In genomic region chr5:142820447-142820846, GRCh38 we compare ENCODE assay signal across 1 cellular context.
TF ChIP-seq lines count a peak whose summit lies in the region.

No MANE protein-coding gene starts in this region.

TF ChIP-seq in HepG2, 621 proteins besides CTCF, POLR2A, EP300 and RAD21 (continued from another document and continues in another):
- TF ChIP-seq ZNF44 (CRISPR knock-in tag; IDR thresholded peaks at IDR 0.05) (no peak), ZNF629 (CRISPR knock-in tag; conservative IDR thresholded peaks at IDR 0.05) (0 out of 2 replicates have a peak, but pooled peaks have one; percentile 15), ZNF746 (CRISPR knock-in tag; IDR thresholded peaks at IDR 0.05) (no peak), ZNF10 (CRISPR knock-in tag; IDR thresholded peaks at IDR 0.05; ENCODE audit: borderline replicate concordance, low read depth) (no peak), ZNF513 (CRISPR knock-in tag; conservative IDR thresholded peaks at IDR 0.05) (no peak), TEF (CRISPR knock-in tag; IDR thresholded peaks at IDR 0.05) (no peak), ZNF639 (CRISPR knock-in tag; conservative IDR thresholded peaks at IDR 0.05) (no peak), TBX2 (CRISPR knock-in tag; IDR thresholded peaks at IDR 0.05; ENCODE audit: borderline replicate concordance) (peak; percentile 25; the same call in 1 of the 2 replicates), FOSL1 (CRISPR knock-in tag; IDR thresholded peaks at IDR 0.05; ENCODE audit: borderline replicate concordance) (no peak), MIER2 (CRISPR knock-in tag; IDR thresholded peaks at IDR 0.05) (0 out of 2 replicates have a peak, but pooled peaks have one; percentile 27), TEAD3 (CRISPR knock-in tag; optimal IDR thresholded peaks at IDR 0.05; ENCODE audit: borderline replicate concordance) (peak; percentile 49), ELF3 (CRISPR knock-in tag; IDR thresholded peaks at IDR 0.05) (peak; percentile 48; the same call in 1 of the 2 replicates), ZNF691 (CRISPR knock-in tag; IDR thresholded peaks at IDR 0.05; ENCODE audit: borderline replicate concordance, low read depth) (no peak), SIX4 (CRISPR knock-in tag; IDR thresholded peaks at IDR 0.05) (no peak), GZF1 (CRISPR knock-in tag; IDR thresholded peaks at IDR 0.05) (no peak), FOXA1 (IDR thresholded peaks at IDR 0.05) (no peak), FOXA1 (CRISPR knock-in tag; IDR thresholded peaks at IDR 0.05) (peak; percentile 39; the same call in 1 of the 2 replicates), MYC (CRISPR knock-in tag; IDR thresholded peaks at IDR 0.05; ENCODE audit: borderline replicate concordance) (peak; percentile 42; the same call in 1 of the 2 replicates), RFXAP (CRISPR knock-in tag; IDR thresholded peaks at IDR 0.05; ENCODE audit: borderline replicate concordance) (peak; percentile 27; the same call in 1 of the 2 replicates), SMAD9 (CRISPR knock-in tag; IDR thresholded peaks at IDR 0.05) (no peak), ZNF800 (CRISPR knock-in tag; IDR thresholded peaks at IDR 0.05) (no peak), SAFB2 (CRISPR knock-in tag; IDR thresholded peaks at IDR 0.05; ENCODE audit: borderline replicate concordance, low read depth) (no peak), ZNF326 (CRISPR knock-in tag; IDR thresholded peaks at IDR 0.05; ENCODE audit: borderline replicate concordance) (no peak), RCOR2 (CRISPR knock-in tag; IDR thresholded peaks at IDR 0.05) (peak; percentile 23; the same call in 1 of the 2 replicates), ZNF816 (CRISPR knock-in tag; IDR thresholded peaks at IDR 0.05; ENCODE audit: borderline replicate concordance) (no peak), ZNF747 (CRISPR knock-in tag; IDR thresholded peaks at IDR 0.05; ENCODE audit: borderline replicate concordance) (no peak), MAZ (IDR thresholded peaks at IDR 0.05; ENCODE audit: borderline replicate concordance, low read depth, low read length) (no peak), MAZ (CRISPR knock-in tag; IDR thresholded peaks at IDR 0.05; ENCODE audit: low read depth) (no peak), AKAP8 (CRISPR knock-in tag; IDR thresholded peaks at IDR 0.05) (no peak), MIXL1 (CRISPR knock-in tag; IDR thresholded peaks at IDR 0.05) (0 out of 2 replicates have a peak, but pooled peaks have one; percentile 29), ZBTB38 (CRISPR knock-in tag; IDR thresholded peaks at IDR 0.05) (no peak), ZNF382 (CRISPR knock-in tag; IDR thresholded peaks at IDR 0.05; ENCODE audit: borderline replicate concordance) (no peak), E2F2 (CRISPR knock-in tag; IDR thresholded peaks at IDR 0.05; ENCODE audit: borderline replicate concordance) (no peak), ZNF414 (CRISPR knock-in tag; IDR thresholded peaks at IDR 0.05) (no peak), TAF15 (IDR thresholded peaks at IDR 0.05; ENCODE audit: low read depth, low read length, poor library complexity, severe bottlenecking) (no peak), ZNF317 (CRISPR knock-in tag; IDR thresholded peaks at IDR 0.05) (no peak), MED8 (CRISPR knock-in tag; IDR thresholded peaks at IDR 0.05; ENCODE audit: insufficient replicate concordance) (no peak)
- TF ChIP-seq, protein P1, sequence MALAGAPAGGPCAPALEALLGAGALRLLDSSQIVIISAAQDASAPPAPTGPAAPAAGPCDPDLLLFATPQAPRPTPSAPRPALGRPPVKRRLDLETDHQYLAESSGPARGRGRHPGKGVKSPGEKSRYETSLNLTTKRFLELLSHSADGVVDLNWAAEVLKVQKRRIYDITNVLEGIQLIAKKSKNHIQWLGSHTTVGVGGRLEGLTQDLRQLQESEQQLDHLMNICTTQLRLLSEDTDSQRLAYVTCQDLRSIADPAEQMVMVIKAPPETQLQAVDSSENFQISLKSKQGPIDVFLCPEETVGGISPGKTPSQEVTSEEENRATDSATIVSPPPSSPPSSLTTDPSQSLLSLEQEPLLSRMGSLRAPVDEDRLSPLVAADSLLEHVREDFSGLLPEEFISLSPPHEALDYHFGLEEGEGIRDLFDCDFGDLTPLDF (CRISPR knock-in tag; IDR thresholded peaks at IDR 0.05): no peak
- TF ChIP-seq, protein P2, sequence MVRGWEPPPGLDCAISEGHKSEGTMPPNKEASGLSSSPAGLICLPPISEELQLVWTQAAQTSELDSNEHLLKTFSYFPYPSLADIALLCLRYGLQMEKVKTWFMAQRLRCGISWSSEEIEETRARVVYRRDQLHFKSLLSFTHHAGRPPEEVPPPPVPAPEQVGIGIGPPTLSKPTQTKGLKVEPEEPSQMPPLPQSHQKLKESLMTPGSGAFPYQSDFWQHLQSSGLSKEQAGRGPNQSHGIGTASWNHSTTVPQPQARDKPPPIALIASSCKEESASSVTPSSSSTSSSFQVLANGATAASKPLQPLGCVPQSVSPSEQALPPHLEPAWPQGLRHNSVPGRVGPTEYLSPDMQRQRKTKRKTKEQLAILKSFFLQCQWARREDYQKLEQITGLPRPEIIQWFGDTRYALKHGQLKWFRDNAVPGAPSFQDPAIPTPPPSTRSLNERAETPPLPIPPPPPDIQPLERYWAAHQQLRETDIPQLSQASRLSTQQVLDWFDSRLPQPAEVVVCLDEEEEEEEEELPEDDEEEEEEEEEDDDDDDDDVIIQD (CRISPR knock-in tag; IDR thresholded peaks at IDR 0.05; ENCODE audit: low read depth): 0 out of 2 replicates have a peak, but pooled peaks have one; percentile 14
- TF ChIP-seq, protein P3, sequence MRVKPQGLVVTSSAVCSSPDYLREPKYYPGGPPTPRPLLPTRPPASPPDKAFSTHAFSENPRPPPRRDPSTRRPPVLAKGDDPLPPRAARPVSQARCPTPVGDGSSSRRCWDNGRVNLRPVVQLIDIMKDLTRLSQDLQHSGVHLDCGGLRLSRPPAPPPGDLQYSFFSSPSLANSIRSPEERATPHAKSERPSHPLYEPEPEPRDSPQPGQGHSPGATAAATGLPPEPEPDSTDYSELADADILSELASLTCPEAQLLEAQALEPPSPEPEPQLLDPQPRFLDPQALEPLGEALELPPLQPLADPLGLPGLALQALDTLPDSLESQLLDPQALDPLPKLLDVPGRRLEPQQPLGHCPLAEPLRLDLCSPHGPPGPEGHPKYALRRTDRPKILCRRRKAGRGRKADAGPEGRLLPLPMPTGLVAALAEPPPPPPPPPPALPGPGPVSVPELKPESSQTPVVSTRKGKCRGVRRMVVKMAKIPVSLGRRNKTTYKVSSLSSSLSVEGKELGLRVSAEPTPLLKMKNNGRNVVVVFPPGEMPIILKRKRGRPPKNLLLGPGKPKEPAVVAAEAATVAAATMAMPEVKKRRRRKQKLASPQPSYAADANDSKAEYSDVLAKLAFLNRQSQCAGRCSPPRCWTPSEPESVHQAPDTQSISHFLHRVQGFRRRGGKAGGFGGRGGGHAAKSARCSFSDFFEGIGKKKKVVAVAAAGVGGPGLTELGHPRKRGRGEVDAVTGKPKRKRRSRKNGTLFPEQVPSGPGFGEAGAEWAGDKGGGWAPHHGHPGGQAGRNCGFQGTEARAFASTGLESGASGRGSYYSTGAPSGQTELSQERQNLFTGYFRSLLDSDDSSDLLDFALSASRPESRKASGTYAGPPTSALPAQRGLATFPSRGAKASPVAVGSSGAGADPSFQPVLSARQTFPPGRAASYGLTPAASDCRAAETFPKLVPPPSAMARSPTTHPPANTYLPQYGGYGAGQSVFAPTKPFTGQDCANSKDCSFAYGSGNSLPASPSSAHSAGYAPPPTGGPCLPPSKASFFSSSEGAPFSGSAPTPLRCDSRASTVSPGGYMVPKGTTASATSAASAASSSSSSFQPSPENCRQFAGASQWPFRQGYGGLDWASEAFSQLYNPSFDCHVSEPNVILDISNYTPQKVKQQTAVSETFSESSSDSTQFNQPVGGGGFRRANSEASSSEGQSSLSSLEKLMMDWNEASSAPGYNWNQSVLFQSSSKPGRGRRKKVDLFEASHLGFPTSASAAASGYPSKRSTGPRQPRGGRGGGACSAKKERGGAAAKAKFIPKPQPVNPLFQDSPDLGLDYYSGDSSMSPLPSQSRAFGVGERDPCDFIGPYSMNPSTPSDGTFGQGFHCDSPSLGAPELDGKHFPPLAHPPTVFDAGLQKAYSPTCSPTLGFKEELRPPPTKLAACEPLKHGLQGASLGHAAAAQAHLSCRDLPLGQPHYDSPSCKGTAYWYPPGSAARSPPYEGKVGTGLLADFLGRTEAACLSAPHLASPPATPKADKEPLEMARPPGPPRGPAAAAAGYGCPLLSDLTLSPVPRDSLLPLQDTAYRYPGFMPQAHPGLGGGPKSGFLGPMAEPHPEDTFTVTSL (CRISPR knock-in tag; IDR thresholded peaks at IDR 0.05; ENCODE audit: borderline replicate concordance): 0 out of 2 replicates have a peak, but pooled peaks have one; percentile 64
- TF ChIP-seq, protein P4, sequence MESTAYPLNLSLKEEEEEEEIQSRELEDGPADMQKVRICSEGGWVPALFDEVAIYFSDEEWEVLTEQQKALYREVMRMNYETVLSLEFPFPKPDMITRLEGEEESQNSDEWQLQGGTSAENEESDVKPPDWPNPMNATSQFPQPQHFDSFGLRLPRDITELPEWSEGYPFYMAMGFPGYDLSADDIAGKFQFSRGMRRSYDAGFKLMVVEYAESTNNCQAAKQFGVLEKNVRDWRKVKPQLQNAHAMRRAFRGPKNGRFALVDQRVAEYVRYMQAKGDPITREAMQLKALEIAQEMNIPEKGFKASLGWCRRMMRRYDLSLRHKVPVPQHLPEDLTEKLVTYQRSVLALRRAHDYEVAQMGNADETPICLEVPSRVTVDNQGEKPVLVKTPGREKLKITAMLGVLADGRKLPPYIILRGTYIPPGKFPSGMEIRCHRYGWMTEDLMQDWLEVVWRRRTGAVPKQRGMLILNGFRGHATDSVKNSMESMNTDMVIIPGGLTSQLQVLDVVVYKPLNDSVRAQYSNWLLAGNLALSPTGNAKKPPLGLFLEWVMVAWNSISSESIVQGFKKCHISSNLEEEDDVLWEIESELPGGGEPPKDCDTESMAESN (CRISPR knock-in tag; conservative IDR thresholded peaks at IDR 0.05): no peak
